In the genomic region with DNA sequence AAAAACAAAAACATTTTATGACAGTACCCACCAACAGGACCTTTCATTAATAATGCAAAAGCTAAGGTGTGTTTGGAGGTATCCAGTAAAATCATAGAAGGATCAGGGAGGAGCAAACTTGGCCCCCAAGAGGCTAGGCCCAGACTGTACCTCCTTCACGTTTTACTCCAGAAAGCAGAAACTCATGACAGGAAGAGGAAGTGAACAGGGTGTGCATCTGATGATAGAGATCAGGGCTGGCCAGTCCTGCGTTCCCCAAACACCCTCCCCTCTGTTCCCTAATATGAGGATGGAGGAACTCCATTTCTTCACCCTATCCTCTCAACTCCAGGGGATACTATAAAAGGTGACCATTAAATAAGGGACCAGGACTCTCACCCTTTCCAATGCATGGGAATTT, we compare ENCODE assay signal across 1 cellular context.
TF ChIP-seq lines count a peak whose summit lies in the region.

No MANE protein-coding gene starts in this region.

TF ChIP-seq in GM12878, 131 proteins besides CTCF, POLR2A, EP300 and RAD21:
- TF ChIP-seq GABPA (IDR thresholded peaks at IDR 0.05; ENCODE audit: low read depth) (peak; percentile 77), STAT3 (IDR thresholded peaks at IDR 0.05; ENCODE audit: low read depth, low read length) (no peak), ETV6 (conservative IDR thresholded peaks at IDR 0.05 in 1 of 2, IDR thresholded peaks at IDR 0.05 in 1 of 2; ENCODE audit: borderline replicate concordance in 1 of 2, low read depth in 1 of 2) (no peak), TCF7 (IDR thresholded peaks at IDR 0.05; ENCODE audit: borderline replicate concordance) (no peak), ZBTB40 (IDR thresholded peaks at IDR 0.05; ENCODE audit: borderline replicate concordance) (peak; percentile 48; the same call in 1 of the 2 replicates), SPI1 (IDR thresholded peaks at IDR 0.05; ENCODE audit: borderline replicate concordance, insufficient read depth, low read depth, low read length) (peak; percentile 81), SMC3 (IDR thresholded peaks at IDR 0.05; ENCODE audit: borderline replicate concordance, low read length) (no peak), E2F4 (IDR thresholded peaks at IDR 0.05; ENCODE audit: low read depth, low read length) (no peak)
- TF ChIP-seq, protein P1, sequence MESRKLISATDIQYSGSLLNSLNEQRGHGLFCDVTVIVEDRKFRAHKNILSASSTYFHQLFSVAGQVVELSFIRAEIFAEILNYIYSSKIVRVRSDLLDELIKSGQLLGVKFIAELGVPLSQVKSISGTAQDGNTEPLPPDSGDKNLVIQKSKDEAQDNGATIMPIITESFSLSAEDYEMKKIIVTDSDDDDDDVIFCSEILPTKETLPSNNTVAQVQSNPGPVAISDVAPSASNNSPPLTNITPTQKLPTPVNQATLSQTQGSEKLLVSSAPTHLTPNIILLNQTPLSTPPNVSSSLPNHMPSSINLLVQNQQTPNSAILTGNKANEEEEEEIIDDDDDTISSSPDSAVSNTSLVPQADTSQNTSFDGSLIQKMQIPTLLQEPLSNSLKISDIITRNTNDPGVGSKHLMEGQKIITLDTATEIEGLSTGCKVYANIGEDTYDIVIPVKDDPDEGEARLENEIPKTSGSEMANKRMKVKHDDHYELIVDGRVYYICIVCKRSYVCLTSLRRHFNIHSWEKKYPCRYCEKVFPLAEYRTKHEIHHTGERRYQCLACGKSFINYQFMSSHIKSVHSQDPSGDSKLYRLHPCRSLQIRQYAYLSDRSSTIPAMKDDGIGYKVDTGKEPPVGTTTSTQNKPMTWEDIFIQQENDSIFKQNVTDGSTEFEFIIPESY (IDR thresholded peaks at IDR 0.05), result no peak
